ENCODE assay signal across 25 cellular contexts in genomic region chr4:109755656-109756055, GRCh38. TPM values are rescaled to one million over a fixed set of nuclear protein-coding genes. Genes with fewer than 3 reads are reported as not detected.
"Had no signal": no experiment of that assay in that cellular context is flagged by ENCODE, and none has a peak within 500 bp of the region (broad histone marks: within the 10 kb centered on the region; RNA-seq: fewer than 3 reads in every experiment).

No MANE protein-coding gene starts in this region.

- ATAC-seq: heart right ventricle; left cardiac atrium; left lung; mucosa of descending colon; stimulated activated effector memory CD8-positive, alpha-beta T cell treated with anti-CD3 and anti-CD28 coated beads, Interleukin-12 subunit alpha, Interleukin-12 subunit beta, amount 100 ng/mL, for 72 hours had no signal

- H3K27ac ChIP-seq: esophagus muscularis mucosa, heart right ventricle, left lung, prostate gland, right atrium auricular region, sigmoid colon, stomach, thyroid gland, vagina had no signal

- H3K27me3 ChIP-seq: esophagus muscularis mucosa, heart right ventricle, left lung, right atrium auricular region, sigmoid colon, stomach, thyroid gland, vagina had no signal

- H3K36me3 ChIP-seq: esophagus muscularis mucosa, left lung, prostate gland, right atrium auricular region, sigmoid colon, stomach, thyroid gland, vagina had no signal

- H3K4me1 ChIP-seq: esophagus muscularis mucosa, heart right ventricle, left lung, prostate gland, right atrium auricular region, sigmoid colon, stomach, thyroid gland, vagina had no signal

- H3K4me3 ChIP-seq: esophagus muscularis mucosa, heart right ventricle, left lung, mucosa of descending colon, prostate gland, right atrium auricular region, sigmoid colon, stomach, thyroid gland, vagina had no signal

- H3K9me3 ChIP-seq: esophagus muscularis mucosa, heart right ventricle, left lung, mucosa of descending colon, prostate gland, right atrium auricular region, sigmoid colon, stomach, thyroid gland, vagina had no signal

- DNase-seq: dermis blood vessel endothelial cell; effector memory CD4-positive, alpha-beta T cell; foreskin melanocyte; glutamatergic neuron; heart right ventricle; hippocampal formation; left cardiac atrium; left lung; mesenchymal stem cell; mucosa of descending colon; naive B cell; nephron progenitor cell; nucleus accumbens; sigmoid colon; stimulated activated CD4-positive, alpha-beta T cell treated with anti-CD3 and anti-CD28 coated beads, Interleukin-2, amount 100 ng/mL, for 24 hours; stimulated activated CD4-positive, alpha-beta T cell treated with anti-CD3 and anti-CD28 coated beads, Interleukin-4, amount 100 ng/mL, for 24 hours; stimulated activated naive CD4-positive, alpha-beta T cell treated with Interleukin-2 at 50 U/mL for 16 hours; stomach; thyroid gland had no signal

RNA-seq across cellular contexts. Expression of gene CFI, which starts 46.1 kb away (rescaled TPM):
- total RNA-seq: osteocyte had no signal
